24 cellular contexts compared by ENCODE assay signal in genomic region chr12:73053903-73054302, GRCh38.
"Had no signal": no experiment of that assay in that cellular context is flagged by ENCODE, and none has a peak within 500 bp of the region (broad histone marks: within the 10 kb centered on the region; RNA-seq: fewer than 3 reads in every experiment).

No MANE protein-coding gene starts in this region.

- H3K4me1 Mint-ChIP-seq: naive thymus-derived CD8-positive, alpha-beta T cell; stimulated activated memory B cell treated with anti-CD40 and anti-IgM and Interleukin-4, amounts not matched to agents 10 μg/mL and 1 μg/mL and 100 μg/mL, for 72 hours had no signal

- H3K27ac ChIP-seq: dorsolateral prefrontal cortex, gastrocnemius medialis, lower lobe of right lung, ovary, psoas muscle, skin epidermis, spleen, thoracic aorta, tibial nerve, upper lobe of left lung had no signal

- H3K36me3 Mint-ChIP-seq: naive thymus-derived CD8-positive, alpha-beta T cell; stimulated activated memory B cell treated with anti-CD40 and anti-IgM and Interleukin-4, amounts not matched to agents 10 μg/mL and 1 μg/mL and 100 μg/mL, for 72 hours had no signal

- H3K36me3 ChIP-seq: gastrocnemius medialis, lower lobe of right lung, ovary, spleen, thoracic aorta, tibial nerve, upper lobe of left lung had no signal

- H3K27me3 ChIP-seq: dorsolateral prefrontal cortex, gastrocnemius medialis, ovary, spleen, tibial nerve, upper lobe of left lung had no signal

- H3K4me1 ChIP-seq: gastrocnemius medialis, lower lobe of right lung, psoas muscle, spleen, tibial nerve, upper lobe of left lung had no signal

- DNase-seq: dorsolateral prefrontal cortex; effector CD4-positive, alpha-beta T cell; foreskin fibroblast; gastrocnemius medialis; head of caudate nucleus; left ventricle myocardium superior; lower lobe of right lung; naive thymus-derived CD8-positive, alpha-beta T cell; occipital lobe; ovary; posterior cingulate gyrus; psoas muscle; right cardiac atrium; spleen; stimulated activated CD4-positive, alpha-beta T cell treated with anti-CD3 and anti-CD28 coated beads, Interleukin-4, amount 100 ng/mL, for 4 hours; upper lobe of left lung had no signal

- H3K9me3 ChIP-seq: gastrocnemius medialis, lower lobe of right lung, ovary, psoas muscle, thoracic aorta, tibial nerve, upper lobe of left lung had no signal

- FAIRE-seq: keratinocyte, urothelium cell line had no signal

- H3K27ac Mint-ChIP-seq: naive thymus-derived CD8-positive, alpha-beta T cell; stimulated activated memory B cell treated with anti-CD40 and anti-IgM and Interleukin-4, amounts not matched to agents 10 μg/mL and 1 μg/mL and 100 μg/mL, for 72 hours; stimulated activated naive CD8-positive, alpha-beta T cell treated with anti-CD3 and anti-CD28 coated beads, Interleukin-15, Interleukin-2, amounts not matched to agents 100 ng/mL and 50 ng/mL, for 24 hours had no signal

- H3K27me3 Mint-ChIP-seq: naive thymus-derived CD8-positive, alpha-beta T cell; stimulated activated memory B cell treated with anti-CD40 and anti-IgM and Interleukin-4, amounts not matched to agents 10 μg/mL and 1 μg/mL and 100 μg/mL, for 72 hours; stimulated activated naive CD8-positive, alpha-beta T cell treated with anti-CD3 and anti-CD28 coated beads, Interleukin-15, Interleukin-2, amounts not matched to agents 100 ng/mL and 50 ng/mL, for 24 hours had no signal

- H3K4me3 ChIP-seq: dorsolateral prefrontal cortex, gastrocnemius medialis, lower lobe of right lung, ovary, psoas muscle, skin epidermis, spleen, thoracic aorta, tibial nerve, upper lobe of left lung had no signal

- H3K4me3 Mint-ChIP-seq: naive thymus-derived CD8-positive, alpha-beta T cell; stimulated activated memory B cell treated with anti-CD40 and anti-IgM and Interleukin-4, amounts not matched to agents 10 μg/mL and 1 μg/mL and 100 μg/mL, for 72 hours; stimulated activated naive CD8-positive, alpha-beta T cell treated with anti-CD3 and anti-CD28 coated beads, Interleukin-15, Interleukin-2, amounts not matched to agents 100 ng/mL and 50 ng/mL, for 24 hours had no signal

- ATAC-seq: esophagus mucosa; gastrocnemius medialis; left ventricle myocardium superior; lower lobe of right lung; naive thymus-derived CD8-positive, alpha-beta T cell; psoas muscle; right cardiac atrium; stimulated activated memory B cell treated with anti-CD40 and anti-IgM and Interleukin-4, amounts not matched to agents 10 μg/mL and 1 μg/mL and 100 μg/mL, for 72 hours had no signal
